Comparison of ENCODE assay signal across 8 cellular contexts in genomic region chr5:34915856-34916192, GRCh38. TPM values are rescaled to one million over a fixed set of nuclear protein-coding genes. Genes with fewer than 3 reads are reported as not detected.
DNase-seq lines count a peak whose midpoint lies in the region; ATAC-seq, FAIRE-seq and TF ChIP-seq lines count a peak whose summit lies in the region.

No MANE protein-coding gene starts in this region.

- FAIRE-seq in GM12891 (lab: Jason Lieb, UNC) = no peak

- DNase-seq in psoas muscle = no peak
- no peak for DNase-seq in GM12891 (ENCODE audit: insufficient read length, low spot score)
- DNase-seq in D341Med (ENCODE audit: low spot score) = no peak

- H3K4me3 ChIP-seq in BLaER1 treated with 17β-estradiol and CSF1 and Interleukin-3, amounts not matched to agents 10 nM and 100 nM = peak overlapping the region; percentile 84 to 100 (median 92)
- H3K4me3 ChIP-seq in endocrine pancreas (ENCODE audit: control insufficient read depth, insufficient read depth, low read length) (peak overlapping the region; percentile 98), psoas muscle (peak overlapping the region; percentile 90)

- no peaks in the 10 kb centered on the region for H3K9me3 ChIP-seq in BLaER1 treated with 17β-estradiol and CSF1 and Interleukin-3, amounts not matched to agents 10 nM and 100 nM (replicated peaks in 1 of 11)
- H3K9me3 ChIP-seq in endocrine pancreas (ENCODE audit: control insufficient read depth, low read length) (no peaks in the 10 kb centered on the region), psoas muscle (no peaks in the 10 kb centered on the region)

- 0 to 1% (median 0%) methylated on average over 20 of the region's 20 CpGs for WGBS in psoas muscle, 3 donors

- peak overlapping the region; percentile 83 to 99 (median 89) for H3K4me2 ChIP-seq in BLaER1 treated with 17β-estradiol and CSF1 and Interleukin-3, amounts not matched to agents 10 nM and 100 nM

- H3K36me3 ChIP-seq in BLaER1 treated with 17β-estradiol and CSF1 and Interleukin-3, amounts not matched to agents 10 nM and 100 nM = peaks cover 31 to 60% (median 55%) of the 10 kb centered on the region in 11 experiments
- H3K36me3 ChIP-seq in endocrine pancreas (ENCODE audit: control insufficient read depth, insufficient read depth, low read length) (no peaks in the 10 kb centered on the region), psoas muscle (ENCODE audit: insufficient read depth in 1 of 2, low read depth in 1 of 2) (peaks cover 0 to 48% of the 10 kb centered on the region in 2 donors)

- no peaks in the 10 kb centered on the region for H3K27me3 ChIP-seq in BLaER1 treated with 17β-estradiol and CSF1 and Interleukin-3, amounts not matched to agents 10 nM and 100 nM
- H3K27me3 ChIP-seq in endocrine pancreas (ENCODE audit: control insufficient read depth, insufficient read depth, low read length) (no peaks in the 10 kb centered on the region), psoas muscle (ENCODE audit: insufficient read depth in 3 of 3, low read length in 2 of 3) (no peaks in the 10 kb centered on the region)

- H3K4me1 ChIP-seq in BLaER1 treated with 17β-estradiol and CSF1 and Interleukin-3, amounts not matched to agents 10 nM and 100 nM = peaks cover 24 to 40% (median 32%) of the 10 kb centered on the region in 10 experiments
- H3K4me1 ChIP-seq in endocrine pancreas (ENCODE audit: control insufficient read depth, insufficient read depth, low read length) = peaks cover 10% of the 10 kb centered on the region
- peaks cover 24% of the 10 kb centered on the region for H3K4me1 ChIP-seq in psoas muscle

- no peak for TF ChIP-seq CTCF in psoas muscle (IDR thresholded peaks at IDR 0.05)

- H3K27ac ChIP-seq in BLaER1 treated with 17β-estradiol and CSF1 and Interleukin-3, amounts not matched to agents 10 nM and 100 nM = peak overlapping the region; percentile 64 to 96 (median 90)
- H3K27ac ChIP-seq in psoas muscle = peak overlapping the region; percentile 90

- intact Hi-C loops in psoas muscle (cut with DNase I) = no loop called here

- peak overlapping the region; percentile 87 to 98 (median 92) for H3K9ac ChIP-seq in BLaER1 treated with 17β-estradiol and CSF1 and Interleukin-3, amounts not matched to agents 10 nM and 100 nM
- H3K9ac ChIP-seq in endocrine pancreas (ENCODE audit: control insufficient read depth, insufficient read depth, low read length) = peak overlapping the region; percentile 83

- H4K20me1 ChIP-seq in BLaER1 treated with 17β-estradiol and CSF1 and Interleukin-3, amounts not matched to agents 10 nM and 100 nM = peaks cover 0 to 53% (median 26%) of the 10 kb centered on the region in 11 experiments; a peak in 17 of 22 replicates

- no peak for TF ChIP-seq POLR2A in GM12891 (IDR thresholded peaks at IDR 0.05; ENCODE audit: low read depth, low read length)

- ATAC-seq in GM19438 (IDR thresholded peaks at IDR 0.05; ENCODE audit: low read depth, unreplicated experiment) (peak; percentile 20), HG03571 (IDR thresholded peaks at IDR 0.05; ENCODE audit: unreplicated experiment) (peak; percentile 13), psoas muscle (peak; percentile 15 to 40 (median 26)), GM18520 (IDR thresholded peaks at IDR 0.05; ENCODE audit: unreplicated experiment) (no peak)

TF ChIP-seq in GM12891, 5 proteins besides CTCF, POLR2A, EP300 and RAD21:
- TF ChIP-seq POLR2AphosphoS5 (IDR thresholded peaks at IDR 0.05; ENCODE audit: low read depth, low read length) (no peak), SPI1 (IDR thresholded peaks at IDR 0.05; ENCODE audit: low read depth, low read length) (no peak), TAF1 (IDR thresholded peaks at IDR 0.05; ENCODE audit: low read depth, low read length) (no peak), POU2F2 (IDR thresholded peaks at IDR 0.05; ENCODE audit: low read depth, low read length) (no peak), PAX5 (IDR thresholded peaks at IDR 0.05; ENCODE audit: insufficient read depth, low read length, severe bottlenecking) (no peak)
TF ChIP-seq in GM12891: peak in this region for 0.

RNA-seq across cellular contexts. Expression of gene BRIX1, which starts 0.3 kb away (rescaled TPM):
- total RNA-seq in psoas muscle = 10 to 100 TPM; 11.3 to 22.2 (median 20.0) TPM
- polyA plus RNA-seq in psoas muscle = 10 to 100 TPM; 14.5 to 36.8 (median 25.4) TPM
- 32.0 TPM for polyA plus RNA-seq in GM12891 (2012; ENCODE audit: low read depth, missing spikeins)

RNA-seq across cellular contexts. Expression of gene RAD1, which starts 0.5 kb away (rescaled TPM):
- total RNA-seq in psoas muscle = 10 to 100 TPM; 16.6 to 20.0 (median 18.2) TPM
- polyA plus RNA-seq in psoas muscle = 10 to 100 TPM; 15.8 to 43.1 (median 18.0) TPM
- 14.2 TPM for polyA plus RNA-seq in GM12891 (2012; ENCODE audit: low read depth, missing spikeins)

RNA-seq across cellular contexts. Expression of gene DNAJC21, which starts 13.5 kb away (rescaled TPM):
- total RNA-seq in psoas muscle = 100 to 1,000 TPM in 1 of 4 donors, 10 to 100 TPM in 3; 58.4 to 113 (median 67.2) TPM
- polyA plus RNA-seq in psoas muscle = 10 to 100 TPM; 49.3 to 86.2 (median 52.8) TPM
- polyA plus RNA-seq in GM12891 (2012; ENCODE audit: low read depth, missing spikeins) = 28.5 TPM
